In genomic region chr20:53262294-53262840, GRCh38 we compare ENCODE assay signal across 15 cellular contexts.
DNase-seq lines count a peak whose midpoint lies in the region; ATAC-seq, FAIRE-seq and TF ChIP-seq lines count a peak whose summit lies in the region.
"Had no signal": no experiment of that assay in that cellular context is flagged by ENCODE, and none has a peak within 500 bp of the region (broad histone marks: within the 10 kb centered on the region; RNA-seq: fewer than 3 reads in every experiment).

No MANE protein-coding gene starts in this region.

- no peak overlapping the region for H2AK5ac ChIP-seq in trophoblast cell (ENCODE audit: low read length)

- H2BK12ac ChIP-seq in trophoblast cell (ENCODE audit: low read length): no peak overlapping the region

- H3K4me1 ChIP-seq in trophoblast cell (ENCODE audit: control insufficient read depth in 1 of 2, insufficient read depth in 2 of 2, low read length in 2 of 2): no peaks in the 10 kb centered on the region
- H3K4me1 ChIP-seq: BE2C, HAP-1, SJCRH30 had no signal

- H3K36me3 ChIP-seq in bronchial epithelial cell (ENCODE audit: control insufficient read depth, insufficient read depth, low read length) (no peaks in the 10 kb centered on the region), trophoblast cell (ENCODE audit: control insufficient read depth in 1 of 2, insufficient read depth in 2 of 2, low read length in 2 of 2) (no peaks in the 10 kb centered on the region)
- H3K36me3 ChIP-seq: BE2C, HAP-1, SJCRH30 had no signal

- H3K14ac ChIP-seq in trophoblast cell (ENCODE audit: low read length): no peak overlapping the region

- no peak overlapping the region for H4K91ac ChIP-seq in trophoblast cell (ENCODE audit: low read depth, low read length)

- no peak overlapping the region for H4K12ac ChIP-seq in trophoblast cell (ENCODE audit: low read depth, low read length)

- H2AFZ ChIP-seq in trophoblast cell (ENCODE audit: insufficient read depth, low read length, poor library complexity): no peak overlapping the region

- DNase-seq in Caki2 (ENCODE audit: low read depth): peak; percentile 6
- DNase-seq in HTR-8/SVneo (ENCODE audit: insufficient read length, low spot score): no peak
- peak; percentile 48 for DNase-seq in bronchial epithelial cell (ENCODE audit: low read depth)
- peak; percentile 69 to 88 for DNase-seq in trophoblast cell
- no peak for DNase-seq in mesenteric fat pad (ENCODE audit: low spot score)
- DNase-seq in foreskin melanocyte: no peak
- DNase-seq: BE2C; CD4-positive, alpha-beta memory T cell; Kasumi-1; NCI-H187 treated with DMSO at 0.1 percent for 48 hours; NCI-H510A treated with DMSO at 0.1 percent for 48 hours; SJCRH30 had no signal

- FAIRE-seq in HTR-8/SVneo (lab: Jason Lieb, UNC): peak; percentile 76
- FAIRE-seq in bronchial epithelial cell (lab: Jason Lieb, UNC): no peak
- FAIRE-seq: GM19239 had no signal

- no CpG with 5 or more reads among the region's 9 CpGs for WGBS in trophoblast cell (ENCODE audit: extremely low coverage, insufficient coverage, insufficient read length)

- in situ Hi-C loops in Caki2 (cut with HindIII; ENCODE audit: low pct_unique_long_range_greater_than_20kb, low sequenced_read_pairs): no loop called here

- H3K9ac ChIP-seq in trophoblast cell (ENCODE audit: low read length): no peak overlapping the region

- no peak overlapping the region for H3K4ac ChIP-seq in trophoblast cell (ENCODE audit: low read depth, low read length)

- H3K27ac ChIP-seq in trophoblast cell (ENCODE audit: low read depth, low read length): no peak overlapping the region
- H3K27ac ChIP-seq: SJCRH30 had no signal

- no peaks in the 10 kb centered on the region for H3K79me2 ChIP-seq in trophoblast cell (ENCODE audit: control insufficient read depth, insufficient read depth, low read length, poor library complexity)

- TF ChIP-seq CTCF in bronchial epithelial cell (IDR thresholded peaks at IDR 0.05; ENCODE audit: insufficient read depth, low read length, severe bottlenecking): no peak

- H3K18ac ChIP-seq in trophoblast cell (ENCODE audit: low read length): no peak overlapping the region

- no peak overlapping the region for H2BK120ac ChIP-seq in trophoblast cell (ENCODE audit: insufficient read depth, low read length, poor library complexity)

- ATAC-seq in HG03378 (IDR thresholded peaks at IDR 0.05; ENCODE audit: unreplicated experiment): no peak

- H4K8ac ChIP-seq in trophoblast cell (ENCODE audit: low read depth, low read length): no peak overlapping the region

- H3K23ac ChIP-seq in trophoblast cell (ENCODE audit: low read length): no peak overlapping the region

- H3K79me1 ChIP-seq in trophoblast cell (ENCODE audit: low read length): no peaks in the 10 kb centered on the region

- H3K4me3 ChIP-seq in bronchial epithelial cell (ENCODE audit: low read depth, low read length) (no peak overlapping the region), trophoblast cell (ENCODE audit: low read depth, low read length) (no peak overlapping the region)
- H3K4me3 ChIP-seq: HAP-1, SJCRH30 had no signal

- H3K9me3 ChIP-seq in trophoblast cell (ENCODE audit: insufficient read depth, low read depth, low read length): no peaks in the 10 kb centered on the region
- H3K9me3 ChIP-seq: BE2C, HAP-1, SJCRH30 had no signal

- H3K4me2 ChIP-seq in trophoblast cell (ENCODE audit: low read length): no peak overlapping the region

- H2BK5ac ChIP-seq in trophoblast cell (ENCODE audit: low read depth, low read length, poor library complexity): no peak overlapping the region

- H3K27me3 ChIP-seq in bronchial epithelial cell (ENCODE audit: control insufficient read depth, insufficient read depth, low read length) (no peaks in the 10 kb centered on the region), trophoblast cell (ENCODE audit: insufficient read depth, low read length) (no peaks in the 10 kb centered on the region)
- H3K27me3 ChIP-seq: BE2C had no signal

Comparison
In these comparisons a context has a peak if more than half of its experiments do, and no peak if none do; other contexts are left out.
1. DNase-seq: peak in Caki2 (single experiment), bronchial epithelial cell (single experiment) and trophoblast cell (2 of 2); none in HTR-8/SVneo (single experiment), mesenteric fat pad (single experiment) and foreskin melanocyte (single experiment).